8 cellular contexts compared by ENCODE assay signal in genomic region chr16:84647830-84648594, GRCh38. TPM values are rescaled to one million over a fixed set of nuclear protein-coding genes. Genes with fewer than 3 reads are reported as not detected.
DNase-seq lines count a peak whose midpoint lies in the region; ATAC-seq, FAIRE-seq and TF ChIP-seq lines count a peak whose summit lies in the region.

TSS of gene KLHL36 (plus strand) at chr16:84648511. CDS start at chr16:84650868, 2,357 bp downstream.

- DNase-seq in DMS114 treated with DMSO at 0.1 percent for 48 hours (lab: John Stamatoyannopoulos, UW; ENCODE audit: unreplicated experiment) (peak; percentile 25), HT-29 (ENCODE audit: low spot score) (peak; percentile 28), bronchial epithelial cell (ENCODE audit: low read depth) (no peak), islet precursor cell (peak; percentile 68), medulla oblongata (ENCODE audit: extremely low spot score) (no peak)
- DNase-seq in stimulated activated CD4-positive, alpha-beta T cell treated with anti-CD3 and anti-CD28 coated beads, Interleukin-12 subunit alpha, Interleukin-12 subunit beta, amount 100 ng/mL, for 48 hours (ENCODE audit: low read depth in 2 of 3, low spot score in 1 of 3) = peak in 2 of 3 donors; percentile 59 to 61

- FAIRE-seq in bronchial epithelial cell (lab: Jason Lieb, UNC) = no peak

- TF ChIP-seq CTCF in WI38 (IDR thresholded peaks at IDR 0.05; ENCODE audit: low read depth, low read length) (no peak), bronchial epithelial cell (IDR thresholded peaks at IDR 0.05; ENCODE audit: insufficient read depth, low read length, severe bottlenecking) (no peak)

- H3K4me3 ChIP-seq in WI38 (ENCODE audit: low read depth, low read length) (peak within 1 kb of the TSS; percentile 76), bronchial epithelial cell (ENCODE audit: low read depth, low read length) (peak within 1 kb of the TSS; percentile 80)

- H3K27me3 ChIP-seq in bronchial epithelial cell (ENCODE audit: control insufficient read depth, insufficient read depth, low read length) = no peaks in the 10 kb centered on the region

- peak; percentile 80 for ATAC-seq in GM19467 (IDR thresholded peaks at IDR 0.05; ENCODE audit: unreplicated experiment)

- peaks cover 11% of the 10 kb centered on the region for H3K36me3 ChIP-seq in bronchial epithelial cell (ENCODE audit: control insufficient read depth, insufficient read depth, low read length)

RNA-seq across cellular contexts. Expression of gene KLHL36, which starts in this region (rescaled TPM):
- total RNA-seq in HT-29 (2014; rRNA removed; shearing (Covaris generic)) = 64.9 and 70.1 TPM in 2 replicates
- total RNA-seq in bronchial epithelial cell = 78.7 and 83.0 TPM in 2 replicates

Comparison
In these comparisons a context has a peak if more than half of its experiments do, and no peak if none do; other contexts are left out.
1. DNase-seq: peak in DMS114 treated with DMSO at 0.1 percent for 48 hours (single experiment), HT-29 (single experiment), islet precursor cell (single experiment) and stimulated activated CD4-positive, alpha-beta T cell treated with anti-CD3 and anti-CD28 coated beads, Interleukin-12 subunit alpha, Interleukin-12 subunit beta, amount 100 ng/mL, for 48 hours (2 of 3); none in bronchial epithelial cell (single experiment) and medulla oblongata (single experiment).